ENCODE assay signal across 12 cellular contexts in the genomic region with DNA sequence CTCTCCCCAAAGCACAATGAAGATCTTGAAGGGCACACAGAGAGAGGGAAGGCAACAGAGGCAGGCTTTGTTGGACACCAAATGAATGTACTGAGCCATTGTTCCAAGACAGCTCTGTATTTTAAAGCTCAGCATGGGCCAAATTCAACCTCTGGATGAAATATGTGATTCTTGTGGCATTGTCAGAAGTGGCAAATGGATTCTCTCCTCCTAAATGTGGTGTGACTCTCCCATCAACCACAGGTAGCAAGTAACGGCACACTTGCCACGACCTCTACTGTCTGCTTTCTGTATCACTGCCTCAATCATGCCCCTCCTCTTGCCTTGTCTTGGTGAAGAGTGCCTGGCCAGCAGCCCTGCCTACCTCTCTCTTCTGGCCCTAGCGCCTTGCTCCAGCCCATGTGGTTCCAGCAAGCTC. TPM values are rescaled to one million over a fixed set of nuclear protein-coding genes. Genes with fewer than 3 reads are reported as not detected.
A peak's percentile ranks its signal among the peaks of the same experiment; 100 is the strongest.
DNase-seq lines count a peak whose midpoint lies in the region; ATAC-seq and TF ChIP-seq lines count a peak whose summit lies in the region.
"Had no signal": no experiment of that assay in that cellular context is flagged by ENCODE, and none has a peak within 500 bp of the region (broad histone marks: within the 10 kb centered on the region; RNA-seq: fewer than 3 reads in every experiment).

No MANE protein-coding gene starts in this region.

- H3K36me3 ChIP-seq in HCT116 (ENCODE audit: control insufficient read depth in 1 of 2, insufficient read depth in 2 of 2, low read length in 2 of 2) = no peaks in the 10 kb centered on the region; a peak in 1 of 4 replicates
- no peaks in the 10 kb centered on the region for H3K36me3 ChIP-seq in lower lobe of right lung

- intact Hi-C loops in HCT116 (cut with micrococcal nuclease) (no loop called here), lower lobe of right lung (cut with DNase I) (no loop called here)

- no peaks in the 10 kb centered on the region for H3K79me2 ChIP-seq in HCT116 (ENCODE audit: insufficient read depth, low read length)

- H3K36me3 Mint-ChIP-seq in T-helper 17 cell (ENCODE audit: low read depth) = peaks cover 6% of the 10 kb centered on the region

- H3K27ac Mint-ChIP-seq in T-helper 17 cell = peak overlapping the region; percentile 73

- RAD21 ChIA-PET in HCT116 (lab: Charles Lee; ENCODE audit: low non-redundant PET in 1 of 2, low total read pairs in 2 of 2, uncharacterized antibody in 2 of 2, unreplicated experiment in 2 of 2) = no interaction called here

- TF ChIP-seq RAD21 in HCT116 (IDR thresholded peaks at IDR 0.05; ENCODE audit: low read depth) = no peak

- no peak overlapping the region for H3K4me3 Mint-ChIP-seq in T-helper 17 cell

- CTCF ChIA-PET in HCT116 (lab: Charles Lee) = no interaction called here

- POLR2A ChIA-PET in HCT116 (lab: Charles Lee) = no interaction called here

- H3K27ac ChIP-seq in HCT116 (ENCODE audit: low read depth, low read length) = no peak overlapping the region
- no peak overlapping the region for H3K27ac ChIP-seq in lower lobe of right lung

- H3K9me3 ChIP-seq in HCT116 (ENCODE audit: control insufficient read depth in 1 of 2, insufficient read depth in 1 of 2, low read depth in 1 of 2, low read length in 2 of 2) (no peaks in the 10 kb centered on the region), T-helper 17 cell (ENCODE audit: control insufficient read depth, low read length, poor library complexity, severe bottlenecking) (no peaks in the 10 kb centered on the region), lower lobe of right lung (no peaks in the 10 kb centered on the region)

- DNase-seq in GM13977 (ENCODE audit: low spot score) = no peak
- no peak for DNase-seq in HCT116 (ENCODE audit: low read depth, low spot score)
- DNase-seq in T-helper 17 cell = no peak
- no peak for DNase-seq in lower lobe of right lung
- no peak for DNase-seq in NCI-H1105 treated with DMSO at 0.1 percent for 48 hours (lab: John Stamatoyannopoulos, UW)
- DNase-seq in activated T-cell treated with anti-CD3 and anti-CD28 coated beads, Interleukin-2, amount 50 U/mL, for 48 hours = no peak
- DNase-seq in activated naive CD4-positive, alpha-beta T cell (lab: John Stamatoyannopoulos, UW) = no peak
- DNase-seq: activated CD4-positive, alpha-beta T cell treated with anti-CD3 and anti-CD28 coated beads, Interleukin-2, amount 50 U/mL, for 1 hour; effector memory CD4-positive, alpha-beta T cell; NCI-H1436 had no signal

- H3K4me1 ChIP-seq in HCT116 (ENCODE audit: control insufficient read depth in 1 of 2, insufficient read depth in 2 of 2, low read length in 2 of 2) (no peaks in the 10 kb centered on the region), lower lobe of right lung (peaks cover 71% of the 10 kb centered on the region)

- ATAC-seq in HCT116 (peak; percentile 78), T-helper 17 cell (no peak), lower lobe of right lung (peak; percentile 32 to 43), HG03457 (IDR thresholded peaks at IDR 0.05; ENCODE audit: unreplicated experiment) (no peak)

- BruUV-seq in HCT116 (replicated peaks; lab: Mats Ljungman, UMichigan) = no TSS peak

- peaks cover 12% of the 10 kb centered on the region for H3K4me1 Mint-ChIP-seq in T-helper 17 cell

- no peak overlapping the region for H2AFZ ChIP-seq in HCT116 (ENCODE audit: low read depth, low read length, poor library complexity, severe bottlenecking)

- no peak overlapping the region for H3K4me3 ChIP-seq in HCT116 (replicated peaks in 1 of 2; ENCODE audit: low read depth in 1 of 2, low read length in 2 of 2)
- no peak overlapping the region for H3K4me3 ChIP-seq in lower lobe of right lung

- no peak overlapping the region for H3K9ac ChIP-seq in HCT116 (ENCODE audit: low read length)

- in situ Hi-C loops in GM13977 (cut with MboI; ENCODE audit: low pct_unique_long_range_greater_than_20kb, low sequenced_read_pairs, unreplicated experiment) = no loop called here

- H3K27me3 ChIP-seq in HCT116 (ENCODE audit: insufficient read depth, low read length) (no peaks in the 10 kb centered on the region), lower lobe of right lung (ENCODE audit: low read depth) (no peaks in the 10 kb centered on the region)

- H3K9me2 ChIP-seq in HCT116 (ENCODE audit: insufficient read depth) = no peaks in the 10 kb centered on the region

- H4K20me1 ChIP-seq in HCT116 (ENCODE audit: insufficient read depth) = no peaks in the 10 kb centered on the region

- H3K27me3 Mint-ChIP-seq in T-helper 17 cell = no peaks in the 10 kb centered on the region

- peak; percentile 18 for TF ChIP-seq CTCF in GM13977 (IDR thresholded peaks at IDR 0.05; ENCODE audit: extremely low read depth, insufficient read depth, missing control alignments)
- TF ChIP-seq CTCF in HCT116 (IDR thresholded peaks at IDR 0.05 in 2 of 3, conservative IDR thresholded peaks at IDR 0.05 in 1 of 3; ENCODE audit: borderline replicate concordance in 1 of 3, insufficient read depth in 1 of 3, low read depth in 2 of 3, low read length in 2 of 3) = peak in 2 of 3 experiments; percentile 17 to 26; a peak in 1 of 6 replicates
- TF ChIP-seq CTCF in lower lobe of right lung (IDR thresholded peaks at IDR 0.05) = no peak

- TF ChIP-seq POLR2A in HCT116 (IDR thresholded peaks at IDR 0.05; ENCODE audit: borderline replicate concordance, extremely low read depth, insufficient read depth, insufficient read length) = no peak

- no peak overlapping the region for H3K4me2 ChIP-seq in HCT116 (ENCODE audit: low read length)

TF ChIP-seq in HCT116, 20 proteins besides CTCF, POLR2A, EP300 and RAD21:
- TF ChIP-seq EZH2 (IDR thresholded peaks at IDR 0.05) (no peak), SP1 (IDR thresholded peaks at IDR 0.05; ENCODE audit: low read depth) (no peak), EZH2phosphoT487 (IDR thresholded peaks at IDR 0.05; ENCODE audit: borderline replicate concordance) (no peak), ZFX (IDR thresholded peaks at IDR 0.05) (no peak), SIN3A (IDR thresholded peaks at IDR 0.05; ENCODE audit: low read depth) (no peak), TCF7L2 (IDR thresholded peaks at IDR 0.05; ENCODE audit: borderline replicate concordance, extremely low read depth, insufficient read depth, insufficient read length) (no peak), JUND (IDR thresholded peaks at IDR 0.05) (no peak), YY1 (IDR thresholded peaks at IDR 0.05; ENCODE audit: extremely low read depth, insufficient replicate concordance, low read depth, low read length) (no peak), POLR2AphosphoS5 (IDR thresholded peaks at IDR 0.05; ENCODE audit: low read depth, low read length) (no peak), FOSL1 (IDR thresholded peaks at IDR 0.05; ENCODE audit: low read depth) (no peak), CBX3 (IDR thresholded peaks at IDR 0.05; ENCODE audit: low read depth) (no peak)
- TF ChIP-seq, protein P1, sequence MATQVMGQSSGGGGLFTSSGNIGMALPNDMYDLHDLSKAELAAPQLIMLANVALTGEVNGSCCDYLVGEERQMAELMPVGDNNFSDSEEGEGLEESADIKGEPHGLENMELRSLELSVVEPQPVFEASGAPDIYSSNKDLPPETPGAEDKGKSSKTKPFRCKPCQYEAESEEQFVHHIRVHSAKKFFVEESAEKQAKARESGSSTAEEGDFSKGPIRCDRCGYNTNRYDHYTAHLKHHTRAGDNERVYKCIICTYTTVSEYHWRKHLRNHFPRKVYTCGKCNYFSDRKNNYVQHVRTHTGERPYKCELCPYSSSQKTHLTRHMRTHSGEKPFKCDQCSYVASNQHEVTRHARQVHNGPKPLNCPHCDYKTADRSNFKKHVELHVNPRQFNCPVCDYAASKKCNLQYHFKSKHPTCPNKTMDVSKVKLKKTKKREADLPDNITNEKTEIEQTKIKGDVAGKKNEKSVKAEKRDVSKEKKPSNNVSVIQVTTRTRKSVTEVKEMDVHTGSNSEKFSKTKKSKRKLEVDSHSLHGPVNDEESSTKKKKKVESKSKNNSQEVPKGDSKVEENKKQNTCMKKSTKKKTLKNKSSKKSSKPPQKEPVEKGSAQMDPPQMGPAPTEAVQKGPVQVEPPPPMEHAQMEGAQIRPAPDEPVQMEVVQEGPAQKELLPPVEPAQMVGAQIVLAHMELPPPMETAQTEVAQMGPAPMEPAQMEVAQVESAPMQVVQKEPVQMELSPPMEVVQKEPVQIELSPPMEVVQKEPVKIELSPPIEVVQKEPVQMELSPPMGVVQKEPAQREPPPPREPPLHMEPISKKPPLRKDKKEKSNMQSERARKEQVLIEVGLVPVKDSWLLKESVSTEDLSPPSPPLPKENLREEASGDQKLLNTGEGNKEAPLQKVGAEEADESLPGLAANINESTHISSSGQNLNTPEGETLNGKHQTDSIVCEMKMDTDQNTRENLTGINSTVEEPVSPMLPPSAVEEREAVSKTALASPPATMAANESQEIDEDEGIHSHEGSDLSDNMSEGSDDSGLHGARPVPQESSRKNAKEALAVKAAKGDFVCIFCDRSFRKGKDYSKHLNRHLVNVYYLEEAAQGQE (IDR thresholded peaks at IDR 0.05; ENCODE audit: low read depth) = no peak
- TF ChIP-seq, protein P2, sequence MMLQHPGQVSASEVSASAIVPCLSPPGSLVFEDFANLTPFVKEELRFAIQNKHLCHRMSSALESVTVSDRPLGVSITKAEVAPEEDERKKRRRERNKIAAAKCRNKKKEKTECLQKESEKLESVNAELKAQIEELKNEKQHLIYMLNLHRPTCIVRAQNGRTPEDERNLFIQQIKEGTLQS (IDR thresholded peaks at IDR 0.05) = no peak

RNA-seq across cellular contexts. Expression of a gene that starts 6.1 kb away (rescaled TPM):
- total RNA-seq in HCT116 (2021; ENCODE audit: unreplicated experiment) (1.2 TPM), T-helper 17 cell (under 1 TPM; 0.42 to 0.57 TPM), lower lobe of right lung (22.7 TPM)
- 0.31 and 0.42 TPM in 2 replicates for polyA plus RNA-seq in HCT116 (2012)

RNA-seq across cellular contexts. Expression of a gene that starts 11.6 kb away (rescaled TPM):
- total RNA-seq in HCT116 (2021; ENCODE audit: unreplicated experiment) = not detected
- not detected in 2 replicates for polyA plus RNA-seq in HCT116 (2012)
- total RNA-seq in T-helper 17 cell = not detected
- total RNA-seq in lower lobe of right lung = not detected
- total RNA-seq: omental fat pad had no signal

RNA-seq across cellular contexts. Expression of a gene that starts 37.6 kb away (rescaled TPM):
- 12.0 TPM for total RNA-seq in HCT116 (2021; ENCODE audit: unreplicated experiment)
- 4.9 and 5.5 TPM in 2 replicates for polyA plus RNA-seq in HCT116 (2012)
- total RNA-seq in T-helper 17 cell = 10 to 100 TPM; 20.8 to 25.4 TPM
- total RNA-seq in lower lobe of right lung = 28.9 TPM

Comparison
In these comparisons a context has a peak if more than half of its experiments do, and no peak if none do; other contexts are left out.
1. ATAC-seq: peak in HCT116 (single experiment) and lower lobe of right lung (2 of 2); none in T-helper 17 cell (single experiment) and HG03457 (single experiment).
2. RNA of a gene that starts 6.1 kb away (total RNA-seq): 22.7 TPM in lower lobe of right lung (single experiment); 1.2 TPM in HCT116 (single experiment) and 0.42 to 0.57 TPM in T-helper 17 cell; every median in the first group is over 10 times any median in the second.